12 cellular contexts compared by ENCODE assay signal in the genomic region with DNA sequence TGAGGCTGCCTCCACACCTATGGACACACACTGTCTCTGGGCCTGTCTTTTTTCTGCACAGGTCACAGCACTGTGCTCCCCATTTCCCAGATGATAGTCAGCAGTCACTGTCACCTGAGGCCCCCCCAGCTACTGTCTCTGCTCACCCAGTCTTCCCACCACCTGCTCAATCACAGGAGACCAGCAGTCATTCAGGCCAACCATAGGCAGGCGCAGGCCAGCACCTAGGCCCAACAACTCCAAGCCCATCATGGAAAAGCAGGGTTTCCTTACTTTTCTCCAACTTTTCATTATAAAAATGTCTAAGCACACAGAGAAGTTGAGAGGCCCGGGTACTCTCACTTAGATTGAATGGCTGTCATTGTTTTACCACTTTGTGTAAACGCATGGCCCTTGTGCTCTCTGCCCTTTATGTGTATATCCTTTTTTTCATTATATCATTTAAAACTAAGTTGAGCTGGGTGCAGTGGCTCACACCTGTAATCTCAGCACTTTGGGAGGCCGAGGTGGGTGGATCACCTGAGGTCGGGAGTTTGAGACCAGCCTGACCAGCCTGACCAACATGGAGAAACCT. TPM values are rescaled to one million over a fixed set of nuclear protein-coding genes. Genes with fewer than 3 reads are reported as not detected.
A peak's percentile ranks its signal among the peaks of the same experiment; 100 is the strongest.
DNase-seq lines count a peak whose midpoint lies in the region; ATAC-seq and TF ChIP-seq lines count a peak whose summit lies in the region.
"Had no signal": no experiment of that assay in that cellular context is flagged by ENCODE, and none has a peak within 500 bp of the region (broad histone marks: within the 10 kb centered on the region; RNA-seq: fewer than 3 reads in every experiment).

No MANE protein-coding gene starts in this region.

- intact Hi-C loops in left ventricle myocardium inferior (cut with micrococcal nuclease) (no loop called here), Right ventricle myocardium superior (cut with DNase I) (no loop called here), lower lobe of right lung (cut with DNase I) (no loop called here)

- ATAC-seq in Right ventricle myocardium superior (ENCODE audit: poor library complexity) (no peak), lower lobe of right lung (no peak)
- no peak for ATAC-seq in natural killer cell treated with Interleukin-12 subunit alpha and Interleukin-12 subunit beta and Interleukin-15 and Interleukin-18, amount 100 ng/mL, for 72 hours

- no peak overlapping the region for H3K4me3 Mint-ChIP-seq in chondrocyte (ENCODE audit: unreplicated experiment)
- H3K4me3 Mint-ChIP-seq in natural killer cell treated with Interleukin-12 subunit alpha and Interleukin-12 subunit beta and Interleukin-15 and Interleukin-18, amount 100 ng/mL, for 72 hours = peak overlapping the region; percentile 16

- H3K36me3 ChIP-seq in left ventricle myocardium inferior = peaks cover 4% of the 10 kb centered on the region
- H3K36me3 ChIP-seq in urinary bladder (ENCODE audit: insufficient read depth) = no peaks in the 10 kb centered on the region
- H3K36me3 ChIP-seq in lower lobe of right lung = peaks cover 13% of the 10 kb centered on the region

- TF ChIP-seq CTCF in left ventricle myocardium inferior (IDR thresholded peaks at IDR 0.05; ENCODE audit: borderline replicate concordance) (no peak), chondrocyte (IDR thresholded peaks at IDR 0.05) (no peak), lower lobe of right lung (IDR thresholded peaks at IDR 0.05) (no peak)

- H3K9me3 ChIP-seq in left ventricle myocardium inferior (replicated peaks) = no peaks in the 10 kb centered on the region
- no peaks in the 10 kb centered on the region for H3K9me3 ChIP-seq in lower lobe of right lung

- no peak overlapping the region for H3K4me3 ChIP-seq in left ventricle myocardium inferior
- no peak overlapping the region for H3K4me3 ChIP-seq in urinary bladder (ENCODE audit: low read depth, low read length)
- no peak overlapping the region for H3K4me3 ChIP-seq in lower lobe of right lung

- H3K4me1 ChIP-seq in left ventricle myocardium inferior (peaks cover 100% of the 10 kb centered on the region), urinary bladder (ENCODE audit: insufficient read depth) (no peaks in the 10 kb centered on the region), lower lobe of right lung (peaks cover 99% of the 10 kb centered on the region)

- no peaks in the 10 kb centered on the region for H3K27me3 Mint-ChIP-seq in chondrocyte (ENCODE audit: low read depth)
- no peaks in the 10 kb centered on the region for H3K27me3 Mint-ChIP-seq in natural killer cell treated with Interleukin-12 subunit alpha and Interleukin-12 subunit beta and Interleukin-15 and Interleukin-18, amount 100 ng/mL, for 72 hours

- H3K9me3 Mint-ChIP-seq in chondrocyte (ENCODE audit: low read depth) = no peaks in the 10 kb centered on the region
- H3K9me3 Mint-ChIP-seq in natural killer cell treated with Interleukin-12 subunit alpha and Interleukin-12 subunit beta and Interleukin-15 and Interleukin-18, amount 100 ng/mL, for 72 hours = no peaks in the 10 kb centered on the region

- WGBS in urinary bladder = 85% methylated on average over 5 of the region's 5 CpGs

- peaks cover 5% of the 10 kb centered on the region for H3K36me3 Mint-ChIP-seq in chondrocyte (ENCODE audit: low read depth)
- peaks cover 13% of the 10 kb centered on the region for H3K36me3 Mint-ChIP-seq in natural killer cell treated with Interleukin-12 subunit alpha and Interleukin-12 subunit beta and Interleukin-15 and Interleukin-18, amount 100 ng/mL, for 72 hours

- H3K27ac Mint-ChIP-seq in chondrocyte (ENCODE audit: unreplicated experiment) = peak overlapping the region; percentile 71
- peak overlapping the region; percentile 56 to 63 for H3K27ac Mint-ChIP-seq in natural killer cell treated with Interleukin-12 subunit alpha and Interleukin-12 subunit beta and Interleukin-15 and Interleukin-18, amount 100 ng/mL, for 72 hours

- H3K27me3 ChIP-seq in left ventricle myocardium inferior (ENCODE audit: low read depth) (no peaks in the 10 kb centered on the region), lower lobe of right lung (ENCODE audit: low read depth) (no peaks in the 10 kb centered on the region)

- peak overlapping the region; percentile 96 for H3K27ac ChIP-seq in left ventricle myocardium inferior (replicated peaks)
- peak overlapping the region; percentile 16 for H3K27ac ChIP-seq in urinary bladder (ENCODE audit: low read depth)
- H3K27ac ChIP-seq in lower lobe of right lung = no peak overlapping the region

- DNase-seq in left ventricle myocardium inferior (no peak), Right ventricle myocardium superior (no peak), chondrocyte (ENCODE audit: low spot score) (no peak), lower lobe of right lung (no peak), HT-29 (ENCODE audit: low spot score) (no peak), GM03348 (ENCODE audit: low spot score) (no peak)
- DNase-seq in natural killer cell treated with Interleukin-12 subunit alpha and Interleukin-12 subunit beta and Interleukin-15 and Interleukin-18, amount 100 ng/mL, for 72 hours (ENCODE audit: low spot score) = peak; percentile 29
- DNase-seq: activated gamma-delta T cell, GOT3, RPMI8226 had no signal

- H3K4me1 Mint-ChIP-seq in chondrocyte (ENCODE audit: low read depth) = peaks cover 75% of the 10 kb centered on the region
- H3K4me1 Mint-ChIP-seq in natural killer cell treated with Interleukin-12 subunit alpha and Interleukin-12 subunit beta and Interleukin-15 and Interleukin-18, amount 100 ng/mL, for 72 hours (ENCODE audit: low read depth in 2 of 2) = peaks cover 77 to 81% of the 10 kb centered on the region in 2 donors

RNA-seq across cellular contexts. Expression of a gene that starts 7.1 kb away (rescaled TPM):
- total RNA-seq in left ventricle myocardium inferior (59.8 TPM), Right ventricle myocardium superior (47.1 TPM), chondrocyte (68.1 to 79.5 TPM (median 70.5 TPM) in 3 replicates), urinary bladder (32.4 TPM), lower lobe of right lung (105 TPM)
- 100 to 1,000 TPM; 133 to 160 TPM for total RNA-seq in natural killer cell treated with Interleukin-12 subunit alpha and Interleukin-12 subunit beta and Interleukin-15 and Interleukin-18, amount 100 ng/mL, for 72 hours
- 111 TPM for polyA plus RNA-seq in urinary bladder
- total RNA-seq in HT-29 (2014; rRNA removed; shearing (Covaris generic)) = 59.7 and 63.0 TPM in 2 replicates

RNA-seq across cellular contexts. Expression of a gene that starts 33.3 kb away (rescaled TPM):
- total RNA-seq in left ventricle myocardium inferior = 22,484 TPM
- 41,112 TPM for total RNA-seq in Right ventricle myocardium superior
- total RNA-seq in chondrocyte = 4,282 to 4,899 TPM (median 4,793 TPM) in 3 replicates
- 1,000 to 10,000 TPM; 6,345 to 8,722 TPM for total RNA-seq in natural killer cell treated with Interleukin-12 subunit alpha and Interleukin-12 subunit beta and Interleukin-15 and Interleukin-18, amount 100 ng/mL, for 72 hours
- under 0.01 TPM for total RNA-seq in urinary bladder
- polyA plus RNA-seq in urinary bladder = not detected
- total RNA-seq in lower lobe of right lung = 15,469 TPM
- under 0.01 TPM in 1 of 2 replicates, not detected in the other for total RNA-seq in HT-29 (2014; rRNA removed; shearing (Covaris generic))
- polyA plus RNA-seq: BJ had no signal

RNA-seq across cellular contexts. Expression of a gene that starts 34.6 kb away (rescaled TPM):
- 2,088 TPM for total RNA-seq in left ventricle myocardium inferior
- 3,793 TPM for total RNA-seq in Right ventricle myocardium superior
- 1,613 to 1,880 TPM (median 1,738 TPM) in 3 replicates for total RNA-seq in chondrocyte
- total RNA-seq in natural killer cell treated with Interleukin-12 subunit alpha and Interleukin-12 subunit beta and Interleukin-15 and Interleukin-18, amount 100 ng/mL, for 72 hours = 1,000 to 10,000 TPM; 1,386 to 2,161 TPM
- under 0.01 TPM for total RNA-seq in urinary bladder
- not detected for polyA plus RNA-seq in urinary bladder
- 2,881 TPM for total RNA-seq in lower lobe of right lung
- total RNA-seq in HT-29 (2014; rRNA removed; shearing (Covaris generic)) = under 0.01 TPM in 1 of 2 replicates, not detected in the other
- polyA plus RNA-seq: BJ had no signal

RNA-seq across cellular contexts. Expression of a gene that starts 43.7 kb away (rescaled TPM):
- total RNA-seq in left ventricle myocardium inferior = 6.5 TPM
- total RNA-seq in Right ventricle myocardium superior = 8.6 TPM
- 2.2 to 2.4 TPM (median 2.2 TPM) in 3 replicates for total RNA-seq in chondrocyte
- total RNA-seq in natural killer cell treated with Interleukin-12 subunit alpha and Interleukin-12 subunit beta and Interleukin-15 and Interleukin-18, amount 100 ng/mL, for 72 hours = 1 to 10 TPM; 2.4 to 2.6 TPM
- 2.3 TPM for total RNA-seq in urinary bladder
- polyA plus RNA-seq in urinary bladder = 1.8 TPM
- 2.1 TPM for total RNA-seq in lower lobe of right lung
- 0.05 TPM in 1 of 2 replicates, not detected in the other for total RNA-seq in HT-29 (2014; rRNA removed; shearing (Covaris generic))

RNA-seq across cellular contexts. Expression of a gene that starts 57.5 kb away (rescaled TPM):
- total RNA-seq in left ventricle myocardium inferior (712 TPM), Right ventricle myocardium superior (693 TPM), chondrocyte (1,691 to 2,186 TPM (median 1,706 TPM) in 3 replicates), urinary bladder (1,987 TPM), lower lobe of right lung (1,285 TPM)
- 1,000 to 10,000 TPM; 1,757 to 2,186 TPM for total RNA-seq in natural killer cell treated with Interleukin-12 subunit alpha and Interleukin-12 subunit beta and Interleukin-15 and Interleukin-18, amount 100 ng/mL, for 72 hours
- polyA plus RNA-seq in urinary bladder = 3,611 TPM
- 5,263 and 5,354 TPM in 2 replicates for total RNA-seq in HT-29 (2014; rRNA removed; shearing (Covaris generic))

Comparison
In these comparisons a context has a peak if more than half of its experiments do, and no peak if none do; other contexts are left out.
1. RNA of a gene that starts 33.3 kb away (total RNA-seq): 41,112 TPM in Right ventricle myocardium superior (single experiment), 22,484 TPM in left ventricle myocardium inferior (single experiment), 15,469 TPM in lower lobe of right lung (single experiment), 6,345 to 8,722 TPM in natural killer cell treated with Interleukin-12 subunit alpha and Interleukin-12 subunit beta and Interleukin-15 and Interleukin-18, amount 100 ng/mL, for 72 hours and 4,282 to 4,899 TPM in chondrocyte; under 0.01 TPM in urinary bladder (single experiment) and under 0.01 TPM in HT-29; every median in the first group is over 1,000 times any median in the second.
2. RNA of a gene that starts 34.6 kb away (total RNA-seq): 3,793 TPM in Right ventricle myocardium superior (single experiment), 2,881 TPM in lower lobe of right lung (single experiment), 1,386 to 2,161 TPM in natural killer cell treated with Interleukin-12 subunit alpha and Interleukin-12 subunit beta and Interleukin-15 and Interleukin-18, amount 100 ng/mL, for 72 hours, 2,088 TPM in left ventricle myocardium inferior (single experiment) and 1,613 to 1,880 TPM in chondrocyte; under 0.01 TPM in urinary bladder (single experiment) and under 0.01 TPM in HT-29; every median in the first group is over 1,000 times any median in the second.